11 cellular contexts compared by ENCODE assay signal in genomic region chr3:189394599-189395121, GRCh38.
DNase-seq lines count a peak whose midpoint lies in the region; ATAC-seq and TF ChIP-seq lines count a peak whose summit lies in the region.
"Had no signal": no experiment of that assay in that cellular context is flagged by ENCODE, and none has a peak within 500 bp of the region (broad histone marks: within the 10 kb centered on the region; RNA-seq: fewer than 3 reads in every experiment).

No MANE protein-coding gene starts in this region.

- POLR2A ChIA-PET in SK-N-SH (lab: Yijun Ruan, JAX): no interaction called here

- no peaks in the 10 kb centered on the region for H3K9me3 ChIP-seq in SK-N-SH

- TF ChIP-seq RAD21 in SK-N-SH (IDR thresholded peaks at IDR 0.05; ENCODE audit: low read length): no peak

- DNase-seq in GM12864 (ENCODE audit: low read depth) (peak; percentile 57), NCI-H69 (lab: John Stamatoyannopoulos, UW) (peak; percentile 96), SK-N-SH (no peak), cerebellar cortex (ENCODE audit: low spot score) (no peak), ACHN (no peak)
- DNase-seq in activated effector memory CD4-positive, alpha-beta T cell treated with anti-CD3 and anti-CD28 coated beads, Interleukin-2, amount 50 U/mL, for 16 hours: no peak
- DNase-seq: IMR-90; stimulated activated CD4-positive, alpha-beta T cell treated with anti-CD3 and anti-CD28 coated beads, Interleukin-2, amount 100 ng/mL, for 48 hours; SW 1271 had no signal

- no peaks in the 10 kb centered on the region for H3K4me1 ChIP-seq in SK-N-SH (ENCODE audit: control insufficient read depth in 1 of 2, insufficient read depth in 2 of 2, low read depth in 1 of 2, low read length in 1 of 2)

- no peaks in the 10 kb centered on the region for H3F3A ChIP-seq in SK-N-SH (replicated peaks; ENCODE audit: insufficient read depth)

- TF ChIP-seq EP300 in SK-N-SH (IDR thresholded peaks at IDR 0.05; ENCODE audit: borderline replicate concordance in 1 of 2, low read depth in 1 of 2, low read length in 1 of 2): no peak

- peaks cover 4% of the 10 kb centered on the region; the same call in 1 of the 2 replicates for H3K27me3 ChIP-seq in SK-N-SH (ENCODE audit: insufficient read depth)

- H3K9ac ChIP-seq in SK-N-SH: no peak overlapping the region

- no peak overlapping the region for H3K27ac ChIP-seq in SK-N-SH (ENCODE audit: low read depth in 2 of 2, low read length in 1 of 2)

- no peak overlapping the region for H2AFZ ChIP-seq in SK-N-SH (ENCODE audit: low read depth)

- in situ Hi-C loops in ACHN (cut with HindIII; ENCODE audit: low pct_ligation_motif_present, low pct_unique_long_range_greater_than_20kb, low sequenced_read_pairs): no loop called here

- 11% methylated on average over 7 of the region's 7 CpGs for WGBS in SK-N-SH (ENCODE audit: low lambda C conversion rate)

- CTCF ChIA-PET in SK-N-SH (lab: Yijun Ruan, JAX): no interaction called here

- H3K4me3 ChIP-seq in GM12864 (ENCODE audit: low read depth, low read length) (no peak overlapping the region), SK-N-SH (ENCODE audit: low read depth in 2 of 2, low read length in 1 of 2) (no peak overlapping the region)

- TF ChIP-seq CTCF in GM12864 (IDR thresholded peaks at IDR 0.05; ENCODE audit: low read depth, low read length, missing control alignments) (no peak), SK-N-SH (IDR thresholded peaks at IDR 0.05) (no peak)

- no peaks in the 10 kb centered on the region for H3K79me2 ChIP-seq in SK-N-SH (ENCODE audit: insufficient read depth)

- TF ChIP-seq POLR2A in GM19099 (IDR thresholded peaks at IDR 0.05; ENCODE audit: extremely low read depth, insufficient read length, low read depth): peak; percentile 6

- H3K36me3 ChIP-seq in SK-N-SH (replicated peaks in 1 of 2; ENCODE audit: control insufficient read depth in 1 of 2, insufficient read depth in 2 of 2, low read length in 1 of 2): no peaks in the 10 kb centered on the region

- H3K9me2 ChIP-seq in SK-N-SH: no peaks in the 10 kb centered on the region

- H3K4me2 ChIP-seq in SK-N-SH: no peak overlapping the region

- peak; percentile 85 for ATAC-seq in HG02938 (IDR thresholded peaks at IDR 0.05; ENCODE audit: unreplicated experiment)

- no peaks in the 10 kb centered on the region for H4K20me1 ChIP-seq in SK-N-SH (ENCODE audit: insufficient read depth)

TF ChIP-seq in SK-N-SH, 30 proteins besides CTCF, POLR2A, EP300 and RAD21:
- no peak for TF ChIP-seq FOXJ3 (CRISPR knock-in tag; IDR thresholded peaks at IDR 0.05)
- no peak for TF ChIP-seq ELF1 (IDR thresholded peaks at IDR 0.05)
- no peak for TF ChIP-seq GATA2 (CRISPR knock-in tag; IDR thresholded peaks at IDR 0.05)
- TF ChIP-seq FOXM1 (IDR thresholded peaks at IDR 0.05; ENCODE audit: low read depth): no peak
- TF ChIP-seq TEAD4 (IDR thresholded peaks at IDR 0.05; ENCODE audit: borderline replicate concordance, insufficient read depth): no peak

Comparison
In these comparisons a context has a peak if more than half of its experiments do, and no peak if none do; other contexts are left out.
1. DNase-seq: peak in GM12864 (single experiment) and NCI-H69 (single experiment); none in SK-N-SH (single experiment), activated effector memory CD4-positive, alpha-beta T cell treated with anti-CD3 and anti-CD28 coated beads, Interleukin-2, amount 50 U/mL, for 16 hours (single experiment), cerebellar cortex (single experiment) and ACHN (single experiment).